In genomic region chr11:65473275-65473860, GRCh38 we compare ENCODE assay signal across 11 cellular contexts. TPM values are rescaled to one million over a fixed set of nuclear protein-coding genes. Genes with fewer than 3 reads are reported as not detected.
DNase-seq lines count a peak whose midpoint lies in the region; ATAC-seq, FAIRE-seq and TF ChIP-seq lines count a peak whose summit lies in the region.
"Had no signal": no experiment of that assay in that cellular context is flagged by ENCODE, and none has a peak within 500 bp of the region (broad histone marks: within the 10 kb centered on the region; RNA-seq: fewer than 3 reads in every experiment).

No MANE protein-coding gene starts in this region.

- H3K27me3 Mint-ChIP-seq in astrocyte (ENCODE audit: low read depth, unreplicated experiment), result no peaks in the 10 kb centered on the region
- peaks cover 18% of the 10 kb centered on the region for H3K27me3 Mint-ChIP-seq in GM23338 (ENCODE audit: insufficient read depth, low read depth, poor library complexity)
- H3K27me3 Mint-ChIP-seq: memory B cell had no signal

- H3K4me1 Mint-ChIP-seq in astrocyte (ENCODE audit: low read depth, unreplicated experiment) (peaks cover 21% of the 10 kb centered on the region), GM23338 (peaks cover 15% of the 10 kb centered on the region)

- no peak overlapping the region for H3K4me3 Mint-ChIP-seq in astrocyte (ENCODE audit: unreplicated experiment)
- H3K4me3 Mint-ChIP-seq in GM23338, result no peak overlapping the region

- H3K27ac ChIP-seq in heart left ventricle, result peak overlapping the region in 11 of 12 donors; percentile 96 to 100 (median 98)
- peak overlapping the region; percentile 96 for H3K27ac ChIP-seq in astrocyte (ENCODE audit: low read depth, low read length)
- H3K27ac ChIP-seq in mesodermal cell (ENCODE audit: low read depth, low read length, severe bottlenecking), result peak overlapping the region; percentile 93
- peak overlapping the region; percentile 87 for H3K27ac ChIP-seq in upper lobe of right lung
- no peak overlapping the region for H3K27ac ChIP-seq in GM23338 (ENCODE audit: low read depth)

- H3K9me2 ChIP-seq in GM23338 (ENCODE audit: insufficient read depth), result no peaks in the 10 kb centered on the region

- H3K36me3 Mint-ChIP-seq in astrocyte (ENCODE audit: low read depth, unreplicated experiment) (peaks cover 2% of the 10 kb centered on the region), GM23338 (ENCODE audit: low read depth) (no peaks in the 10 kb centered on the region)
- H3K36me3 Mint-ChIP-seq: memory B cell had no signal

- no peak for TF ChIP-seq CTCF in heart left ventricle (IDR thresholded peaks at IDR 0.05)
- TF ChIP-seq CTCF in astrocyte (IDR thresholded peaks at IDR 0.05; ENCODE audit: insufficient read depth, low read depth, low read length), result no peak
- TF ChIP-seq CTCF in upper lobe of right lung (IDR thresholded peaks at IDR 0.05), result no peak
- TF ChIP-seq CTCF in GM23338 (conservative IDR thresholded peaks at IDR 0.05; ENCODE audit: low read depth in 2 of 2), result no peak

- H3K79me2 ChIP-seq in astrocyte (ENCODE audit: insufficient read depth, low read length), result peaks cover 48% of the 10 kb centered on the region
- peaks cover 9% of the 10 kb centered on the region for H3K79me2 ChIP-seq in GM23338 (replicated peaks; ENCODE audit: insufficient read depth)

- no peaks in the 10 kb centered on the region for H3K27me3 ChIP-seq in heart left ventricle
- no peaks in the 10 kb centered on the region for H3K27me3 ChIP-seq in astrocyte (ENCODE audit: insufficient read depth, low read length)
- H3K27me3 ChIP-seq in upper lobe of right lung, result no peaks in the 10 kb centered on the region
- H3K27me3 ChIP-seq in GM23338 (ENCODE audit: insufficient read depth), result no peaks in the 10 kb centered on the region

- H3K4me2 ChIP-seq in astrocyte (ENCODE audit: low read length), result no peak overlapping the region
- no peak overlapping the region for H3K4me2 ChIP-seq in GM23338

- H3K27ac Mint-ChIP-seq in astrocyte (ENCODE audit: unreplicated experiment) (peak overlapping the region; percentile 98), GM23338 (no peak overlapping the region)

- H3K4me3 ChIP-seq in heart left ventricle (no peak overlapping the region), astrocyte (ENCODE audit: insufficient read depth, low read depth, low read length) (no peak overlapping the region), mesodermal cell (ENCODE audit: extremely low read depth, insufficient read depth, low read length, poor library complexity, severe bottlenecking) (no peak overlapping the region), upper lobe of right lung (no peak overlapping the region), GM23338 (no peak overlapping the region)

- H3K4me1 ChIP-seq in heart left ventricle (peaks cover 15 to 58% (median 40%) of the 10 kb centered on the region in 12 donors), astrocyte (ENCODE audit: insufficient read depth, low read length) (peaks cover 38% of the 10 kb centered on the region), mesodermal cell (ENCODE audit: control insufficient read depth, insufficient read depth, low read length, poor library complexity, severe bottlenecking) (peaks cover 47% of the 10 kb centered on the region), upper lobe of right lung (peaks cover 33% of the 10 kb centered on the region), GM23338 (ENCODE audit: insufficient read depth) (peaks cover 18% of the 10 kb centered on the region; the same call in 1 of the 2 replicates)

- H4K20me1 ChIP-seq in astrocyte (ENCODE audit: insufficient read depth, low read length) (no peaks in the 10 kb centered on the region), GM23338 (replicated peaks; ENCODE audit: insufficient read depth) (no peaks in the 10 kb centered on the region)

- no peaks in the 10 kb centered on the region for H3K9me3 ChIP-seq in heart left ventricle
- H3K9me3 ChIP-seq in astrocyte (ENCODE audit: insufficient read depth, low read depth, low read length), result no peaks in the 10 kb centered on the region
- no peaks in the 10 kb centered on the region for H3K9me3 ChIP-seq in mesodermal cell (ENCODE audit: control insufficient read depth, low read length)
- H3K9me3 ChIP-seq in upper lobe of right lung, result no peaks in the 10 kb centered on the region

- H3F3A ChIP-seq in GM23338 (replicated peaks; ENCODE audit: low read depth), result peaks cover 14% of the 10 kb centered on the region

- no peak for DNase-seq in heart left ventricle
- DNase-seq in Right ventricle myocardium inferior (ENCODE audit: missing footprints), result no peak
- no peak for DNase-seq in astrocyte (ENCODE audit: low read depth)
- no peak for DNase-seq in upper lobe of right lung
- no peak for DNase-seq in SW 1271 (lab: John Stamatoyannopoulos, UW)
- DNase-seq in NCI-H2227 (lab: John Stamatoyannopoulos, UW; ENCODE audit: unreplicated experiment), result no peak
- DNase-seq in GM23338 (ENCODE audit: low spot score), result no peak
- DNase-seq: activated effector memory CD4-positive, alpha-beta T cell treated with Interleukin-2 at 50 U/mL for 16 hours; NCI-H1417 treated with DMSO at 0.1 percent for 48 hours had no signal

- H2AFZ ChIP-seq in astrocyte (ENCODE audit: low read depth, low read length) (no peak overlapping the region), GM23338 (no peak overlapping the region)

- 83 to 85% (median 84%) methylated on average over 7 of the region's 7 CpGs for WGBS in heart left ventricle, 4 donors
- WGBS in mesodermal cell (ENCODE audit: insufficient coverage in 2 of 2), 2 experiments, result 80 to 86% methylated on average over 4 of the region's 7 CpGs

- no peaks in the 10 kb centered on the region for H3K36me3 ChIP-seq in heart left ventricle
- no peaks in the 10 kb centered on the region for H3K36me3 ChIP-seq in astrocyte (ENCODE audit: insufficient read depth, low read length)
- no peaks in the 10 kb centered on the region for H3K36me3 ChIP-seq in mesodermal cell (ENCODE audit: control insufficient read depth, insufficient read depth, low read length)
- no peaks in the 10 kb centered on the region for H3K36me3 ChIP-seq in upper lobe of right lung
- no peaks in the 10 kb centered on the region for H3K36me3 ChIP-seq in GM23338 (ENCODE audit: insufficient read depth)

- H3K9ac ChIP-seq in astrocyte (ENCODE audit: low read length), result peak overlapping the region; percentile 82

- H3K9me3 Mint-ChIP-seq in astrocyte (ENCODE audit: unreplicated experiment), result no peaks in the 10 kb centered on the region
- H3K9me3 Mint-ChIP-seq in GM23338, result peaks cover 2% of the 10 kb centered on the region; the same call in 1 of the 3 replicates
- H3K9me3 Mint-ChIP-seq: memory B cell had no signal

- no peak for FAIRE-seq in astrocyte (lab: Jason Lieb, UNC)

- ATAC-seq in heart left ventricle (no peak), Right ventricle myocardium inferior (no peak), upper lobe of right lung (no peak), GM23338 (no peak)

- intact Hi-C loops in heart left ventricle (cut with DNase I) (loop anchor here in 6 of 10 donors (5.0 kb wide), 2 partner anchors 34 to 91 kb away; partner anchors contain the start of gene SLC25A45 (in 1 of the 6)), Right ventricle myocardium inferior (cut with DNase I) (loop anchor here (5.0 kb wide), 2 partner anchors 34 to 91 kb away; partner anchors contain the start of gene SLC25A45), upper lobe of right lung (cut with DNase I) (loop anchor here (5.0 kb wide), 1 partner anchor 34 kb away; no protein-coding TSS in a partner anchor)

- no peak for TF ChIP-seq POLR2A in heart left ventricle (IDR thresholded peaks at IDR 0.05)

TF ChIP-seq in GM23338, 12 proteins besides CTCF, POLR2A, EP300 and RAD21 (continues in another document):
- TF ChIP-seq ZNF114 (CRISPR knock-in tag; IDR thresholded peaks at IDR 0.05) (no peak), POLR2AphosphoS5 (IDR thresholded peaks at IDR 0.05; ENCODE audit: low read depth) (no peak), CREB1 (CRISPR knock-in tag; IDR thresholded peaks at IDR 0.05; ENCODE audit: low read depth) (no peak)
- TF ChIP-seq, protein P1, sequence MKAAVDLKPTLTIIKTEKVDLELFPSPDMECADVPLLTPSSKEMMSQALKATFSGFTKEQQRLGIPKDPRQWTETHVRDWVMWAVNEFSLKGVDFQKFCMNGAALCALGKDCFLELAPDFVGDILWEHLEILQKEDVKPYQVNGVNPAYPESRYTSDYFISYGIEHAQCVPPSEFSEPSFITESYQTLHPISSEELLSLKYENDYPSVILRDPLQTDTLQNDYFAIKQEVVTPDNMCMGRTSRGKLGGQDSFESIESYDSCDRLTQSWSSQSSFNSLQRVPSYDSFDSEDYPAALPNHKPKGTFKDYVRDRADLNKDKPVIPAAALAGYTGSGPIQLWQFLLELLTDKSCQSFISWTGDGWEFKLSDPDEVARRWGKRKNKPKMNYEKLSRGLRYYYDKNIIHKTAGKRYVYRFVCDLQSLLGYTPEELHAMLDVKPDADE (IDR thresholded peaks at IDR 0.05), result no peak

RNA-seq across cellular contexts. Expression of gene MALAT1, which starts 25.5 kb away (rescaled TPM):
- total RNA-seq in heart left ventricle (1,000 to 10,000 TPM; 1,047 to 9,662 (median 6,606) TPM), Right ventricle myocardium inferior (5,781 TPM), astrocyte (7,772 and 8,991 TPM in 2 replicates), upper lobe of right lung (11,917 TPM)
- polyA plus RNA-seq in heart left ventricle (1,000 to 10,000 TPM; 1,168 to 4,497 TPM), GM23338 (2016; fragmentation: Nextera tagmentation; extraction: Ambion mirVana) (4,618 and 6,020 TPM in 2 replicates)
- polyA plus RNA-seq in mesodermal cell (2013, experiment 1 of 2), result 1,431 TPM
- polyA plus RNA-seq in mesodermal cell (2013, experiment 2 of 2), result 2,018 TPM
- total RNA-seq in GM23338 (2014; rRNA removed; shearing (Covaris generic)), result 1,789 and 2,206 TPM in 2 replicates

RNA-seq across cellular contexts. Expression of gene NEAT1, which starts 50.8 kb away (rescaled TPM):
- total RNA-seq in heart left ventricle (100 to 1,000 TPM in 7 of 9 donors, 10 to 100 TPM in 2; 17.0 to 760 (median 507) TPM), Right ventricle myocardium inferior (457 TPM), astrocyte (202 and 317 TPM in 2 replicates), upper lobe of right lung (1,120 TPM)
- polyA plus RNA-seq in heart left ventricle (100 to 1,000 TPM; 104 to 532 TPM), GM23338 (2016; fragmentation: Nextera tagmentation; extraction: Ambion mirVana) (3.6 and 5.3 TPM in 2 replicates)
- polyA plus RNA-seq in mesodermal cell (2013, experiment 1 of 2), result 32.4 TPM
- 28.8 TPM for polyA plus RNA-seq in mesodermal cell (2013, experiment 2 of 2)
- 6.3 and 7.2 TPM in 2 replicates for total RNA-seq in GM23338 (2014; rRNA removed; shearing (Covaris generic))

RNA-seq across cellular contexts. Expression of gene SCYL1, which starts 51.5 kb away (rescaled TPM):
- 100 to 1,000 TPM in 1 of 9 donors, 10 to 100 TPM in 8; 51.6 to 135 (median 62.2) TPM for total RNA-seq in heart left ventricle
- polyA plus RNA-seq in heart left ventricle, result 10 to 100 TPM; 86.6 to 90.2 TPM
- 55.6 TPM for total RNA-seq in Right ventricle myocardium inferior
- total RNA-seq in astrocyte, result 106 and 128 TPM in 2 replicates
- 102 TPM for polyA plus RNA-seq in mesodermal cell (2013, experiment 1 of 2)
- polyA plus RNA-seq in mesodermal cell (2013, experiment 2 of 2), result 89.8 TPM
- 74.4 TPM for total RNA-seq in upper lobe of right lung
- total RNA-seq in GM23338 (2014; rRNA removed; shearing (Covaris generic)), result 55.1 and 66.1 TPM in 2 replicates
- polyA plus RNA-seq in GM23338 (2016; fragmentation: Nextera tagmentation; extraction: Ambion mirVana), result 52.7 and 61.7 TPM in 2 replicates
